In genomic region chr15:50051344-50051743, GRCh38 we compare ENCODE assay signal across 11 cellular contexts.
"Had no signal": no experiment of that assay in that cellular context is flagged by ENCODE, and none has a peak within 500 bp of the region (broad histone marks: within the 10 kb centered on the region; RNA-seq: fewer than 3 reads in every experiment).

No MANE protein-coding gene starts in this region.

- H3K4me3 Mint-ChIP-seq: activated CD8-positive, alpha-beta memory T cell treated with anti-CD3 and anti-CD28 coated beads, Interleukin-2, amount 10 ng/mL, durations not matched to agents 7 days and 5 days; activated naive CD4-positive, alpha-beta T cell treated with anti-CD3 and anti-CD28 coated beads, Interleukin-2, amount 10 ng/mL, durations not matched to agents 7 days and 5 days; memory B cell; neural crest cell had no signal

- H3K27ac Mint-ChIP-seq: activated CD8-positive, alpha-beta memory T cell treated with anti-CD3 and anti-CD28 coated beads, Interleukin-2, amount 10 ng/mL, durations not matched to agents 7 days and 5 days; activated naive CD4-positive, alpha-beta T cell treated with anti-CD3 and anti-CD28 coated beads, Interleukin-2, amount 10 ng/mL, durations not matched to agents 7 days and 5 days; memory B cell had no signal

- H3K27me3 Mint-ChIP-seq: activated CD8-positive, alpha-beta memory T cell treated with anti-CD3 and anti-CD28 coated beads, Interleukin-2, amount 10 ng/mL, durations not matched to agents 7 days and 5 days; activated naive CD4-positive, alpha-beta T cell treated with anti-CD3 and anti-CD28 coated beads, Interleukin-2, amount 10 ng/mL, durations not matched to agents 7 days and 5 days had no signal

- H3K79me2 ChIP-seq: parathyroid adenoma had no signal

- H3K36me3 ChIP-seq: cardiac muscle cell, thyroid gland had no signal

- H3K27me3 ChIP-seq: thyroid gland had no signal

- H3K27ac ChIP-seq: cardiac muscle cell, parathyroid adenoma, thyroid gland had no signal

- H3K4me1 ChIP-seq: parathyroid adenoma, thyroid gland had no signal

- H3K4me3 ChIP-seq: cardiac muscle cell, thyroid gland had no signal

- H3K9ac ChIP-seq: parathyroid adenoma had no signal

- H2AFZ ChIP-seq: parathyroid adenoma had no signal

- DNase-seq: activated CD4-positive, CD25-positive, alpha-beta regulatory T cell treated with anti-CD3 and anti-CD28 coated beads, Interleukin-2, amount 50 U/mL, for 72 hours; activated CD8-positive, alpha-beta memory T cell treated with anti-CD3 and anti-CD28 coated beads, Interleukin-2, amount 10 ng/mL, durations not matched to agents 7 days and 5 days; activated T-cell treated with anti-CD3 and anti-CD28 coated beads, Interleukin-2, amount 50 U/mL, for 1 hour; left ventricle myocardium superior; stimulated activated CD4-positive, alpha-beta T cell treated with anti-CD3 and anti-CD28 coated beads, Interleukin-12 subunit alpha, Interleukin-12 subunit beta, amount 100 ng/mL, for 4 hours had no signal

- H3K9me3 Mint-ChIP-seq: activated naive CD4-positive, alpha-beta T cell treated with anti-CD3 and anti-CD28 coated beads, Interleukin-2, amount 10 ng/mL, durations not matched to agents 7 days and 5 days had no signal

- ATAC-seq: activated CD8-positive, alpha-beta memory T cell treated with anti-CD3 and anti-CD28 coated beads, Interleukin-2, amount 10 ng/mL, durations not matched to agents 7 days and 5 days had no signal

- H3K36me3 Mint-ChIP-seq: activated naive CD4-positive, alpha-beta T cell treated with anti-CD3 and anti-CD28 coated beads, Interleukin-2, amount 10 ng/mL, durations not matched to agents 7 days and 5 days; memory B cell had no signal

- H3K4me1 Mint-ChIP-seq: activated naive CD4-positive, alpha-beta T cell treated with anti-CD3 and anti-CD28 coated beads, Interleukin-2, amount 10 ng/mL, durations not matched to agents 7 days and 5 days; memory B cell; neural crest cell had no signal

- H3K9me3 ChIP-seq: thyroid gland had no signal
